In genomic region chr10:102714621-102715455, GRCh38 we compare ENCODE assay signal across 8 cellular contexts. TPM values are rescaled to one million over a fixed set of nuclear protein-coding genes. Genes with fewer than 3 reads are reported as not detected.
DNase-seq lines count a peak whose midpoint lies in the region; ATAC-seq, FAIRE-seq and TF ChIP-seq lines count a peak whose summit lies in the region.

Gene SFXN2, plus strand, starts transcription at chr10:102714636. Its CDS starts 12,001 bp downstream, at chr10:102726637.

- in situ Hi-C loops in HepG2 (cut with HindIII; ENCODE audit: extremely low pct_ligation_motif_present, low pct_unique_long_range_greater_than_20kb), result loop anchor here (5.0 kb wide), 1 partner anchor 38 kb away; no protein-coding TSS in a partner anchor

- TF ChIP-seq EP300 in HepG2 (IDR thresholded peaks at IDR 0.05; ENCODE audit: low read depth in 2 of 2, low read length in 2 of 2) (no peak), HepG2 (CRISPR knock-in tag; IDR thresholded peaks at IDR 0.05; ENCODE audit: borderline replicate concordance) (no peak)

- H3K36me3 ChIP-seq in SJCRH30, result peaks cover 3% of the 10 kb centered on the region
- H3K36me3 ChIP-seq in ascending aorta, result no peaks in the 10 kb centered on the region
- H3K36me3 ChIP-seq in HepG2 (replicated peaks in 1 of 2; ENCODE audit: control insufficient read depth in 1 of 2, insufficient read depth in 2 of 2, low read length in 2 of 2), result no peaks in the 10 kb centered on the region

- H3K9me3 ChIP-seq in SJCRH30 (replicated peaks), result no peaks in the 10 kb centered on the region
- no peaks in the 10 kb centered on the region for H3K9me3 ChIP-seq in ascending aorta
- no peaks in the 10 kb centered on the region for H3K9me3 ChIP-seq in HepG2 (ENCODE audit: low read length)

- intact Hi-C loops in ascending aorta (cut with DNase I) (loop anchor here (2.0 kb wide), 3 partner anchors 40 to 212 kb away; partner anchors contain the start of genes ACTR1A and SUFU), HepG2 (cut with micrococcal nuclease; ENCODE audit: unreplicated experiment) (loop anchor here (2.0 to 10.0 kb wide), 3 partner anchors 28 to 340 kb away; partner anchors contain the start of gene WBP1L)

- H3K4me3 ChIP-seq in SJCRH30 (peak within 1 kb of the TSS; percentile 78), ascending aorta (peak within 1 kb of the TSS; percentile 84 to 91), HepG2 (replicated peaks in 1 of 3; ENCODE audit: insufficient read depth in 1 of 3, low read depth in 2 of 3, low read length in 3 of 3) (peak within 1 kb of the TSS; percentile 90 to 96 (median 91))

- no peaks in the 10 kb centered on the region for H3K27me3 ChIP-seq in SJCRH30
- H3K27me3 ChIP-seq in ascending aorta, result no peaks in the 10 kb centered on the region
- H3K27me3 ChIP-seq in HepG2 (ENCODE audit: control insufficient read depth in 1 of 2, insufficient read depth in 2 of 2, low read length in 2 of 2), result no peaks in the 10 kb centered on the region; a peak in 1 of 5 replicates

- 0 out of 2 replicates have a peak, but pooled peaks have one; percentile 22 for TF ChIP-seq RAD21 in HepG2 (CRISPR knock-in tag; IDR thresholded peaks at IDR 0.05)

- H2AFZ ChIP-seq in HepG2 (ENCODE audit: low read length), result peak within 1 kb of the TSS; percentile 49

- H3K4me1 ChIP-seq in SJCRH30 (peaks cover 25% of the 10 kb centered on the region), ascending aorta (peaks cover 0 to 13% of the 10 kb centered on the region in 2 donors), HepG2 (ENCODE audit: insufficient read depth, low read length) (peaks cover 78% of the 10 kb centered on the region)

- peak within 1 kb of the TSS; percentile 61 for H3K27ac ChIP-seq in SJCRH30
- H3K27ac ChIP-seq in ascending aorta, result peak within 1 kb of the TSS; percentile 79 to 83
- H3K27ac ChIP-seq in HepG2 (ENCODE audit: extremely low read length, insufficient read depth, low read length), result peak within 1 kb of the TSS; percentile 84

- 0% methylated on average over 6 of the region's 46 CpGs for WGBS in HepG2 (ENCODE audit: low lambda C conversion rate)

- CTCF ChIA-PET in HepG2 (lab: Yijun Ruan, JAX; ENCODE audit: low intra/inter-chr PET ratio, low total read pairs), result no interaction called here

- peak within 1 kb of the TSS; percentile 85 for H3K9ac ChIP-seq in HepG2 (ENCODE audit: insufficient read depth, low read depth, low read length)

- POLR2A ChIA-PET in HepG2 (lab: Yijun Ruan, JAX), result interaction anchor here (0.7 to 2.8 kb wide), 19 partner anchors 10 to 647 kb away, joined by 3 to 21 read pairs (median 5); partner anchors contain the start of genes NT5C2, TRIM8 and WBP1L

- no peak for FAIRE-seq in HepG2 (lab: Jason Lieb, UNC)

- ATAC-seq in HG02885 (IDR thresholded peaks at IDR 0.05; ENCODE audit: poor library complexity, unreplicated experiment), result peak; percentile 15
- ATAC-seq in HepG2, result peak; percentile 55

- no peaks in the 10 kb centered on the region for H4K20me1 ChIP-seq in HepG2 (ENCODE audit: insufficient read depth, low read length)

- DNase-seq in NOMO-1 treated with dmso at 0.1 percent for 144 hours (lab: John Stamatoyannopoulos, UW; ENCODE audit: unreplicated experiment) (peak; percentile 11), NOMO-1 treated with DMSO at 0.1 percent for 48 hours (lab: John Stamatoyannopoulos, UW; ENCODE audit: unreplicated experiment) (no peak), SJCRH30 (no peak), ascending aorta (ENCODE audit: low spot score in 2 of 2) (peak in 1 of 2 donors; percentile 72), HepG2 (ENCODE audit: low spot score) (no peak), DMS79 (lab: John Stamatoyannopoulos, UW) (no peak)
- DNase-seq in stimulated activated CD8-positive, alpha-beta memory T cell treated with anti-CD3 and anti-CD28 coated beads, Interleukin-12 subunit alpha, Interleukin-12 subunit beta, amount 100 ng/mL, for 1 hour (ENCODE audit: low read depth), result peak; percentile 15

- peak within 1 kb of the TSS; percentile 96 for H3K4me2 ChIP-seq in HepG2 (ENCODE audit: low read depth, low read length)

- no peak for TF ChIP-seq CTCF in ascending aorta (IDR thresholded peaks at IDR 0.05)
- TF ChIP-seq CTCF in HepG2 (CRISPR knock-in tag; IDR thresholded peaks at IDR 0.05), result peak; percentile 54

- H3K79me2 ChIP-seq in HepG2 (ENCODE audit: insufficient read depth, low read length), result peaks cover 55% of the 10 kb centered on the region

- BruUV-seq in HepG2 (replicated peaks; lab: Mats Ljungman, UMichigan), result TSS peak; percentile 74

- TF ChIP-seq POLR2A in HepG2 (IDR thresholded peaks at IDR 0.05; ENCODE audit: insufficient read depth in 1 of 2, low read depth in 2 of 2, low read length in 2 of 2), result peak; percentile 89 to 96

TF ChIP-seq in HepG2, 621 proteins besides CTCF, POLR2A, EP300 and RAD21 (continues in another document):
- TF ChIP-seq MBNL3 (CRISPR knock-in tag; conservative IDR thresholded peaks at IDR 0.05) (no peak), NCOA2 (CRISPR knock-in tag; IDR thresholded peaks at IDR 0.05) (no peak), LRRFIP1 (CRISPR knock-in tag; conservative IDR thresholded peaks at IDR 0.05) (no peak), ZNF562 (CRISPR knock-in tag; IDR thresholded peaks at IDR 0.05; ENCODE audit: borderline replicate concordance) (no peak), DMAP1 (CRISPR knock-in tag; IDR thresholded peaks at IDR 0.05) (peak; percentile 89), XRCC5 (optimal IDR thresholded peaks at IDR 0.05; ENCODE audit: low read length) (no peak), SRY (CRISPR knock-in tag; IDR thresholded peaks at IDR 0.05) (0 out of 2 replicates have a peak, but pooled peaks have one; percentile 59), DR1 (CRISPR knock-in tag; IDR thresholded peaks at IDR 0.05) (no peak), ZNF564 (CRISPR knock-in tag; IDR thresholded peaks at IDR 0.05) (no peak)
- TF ChIP-seq, protein P1, sequence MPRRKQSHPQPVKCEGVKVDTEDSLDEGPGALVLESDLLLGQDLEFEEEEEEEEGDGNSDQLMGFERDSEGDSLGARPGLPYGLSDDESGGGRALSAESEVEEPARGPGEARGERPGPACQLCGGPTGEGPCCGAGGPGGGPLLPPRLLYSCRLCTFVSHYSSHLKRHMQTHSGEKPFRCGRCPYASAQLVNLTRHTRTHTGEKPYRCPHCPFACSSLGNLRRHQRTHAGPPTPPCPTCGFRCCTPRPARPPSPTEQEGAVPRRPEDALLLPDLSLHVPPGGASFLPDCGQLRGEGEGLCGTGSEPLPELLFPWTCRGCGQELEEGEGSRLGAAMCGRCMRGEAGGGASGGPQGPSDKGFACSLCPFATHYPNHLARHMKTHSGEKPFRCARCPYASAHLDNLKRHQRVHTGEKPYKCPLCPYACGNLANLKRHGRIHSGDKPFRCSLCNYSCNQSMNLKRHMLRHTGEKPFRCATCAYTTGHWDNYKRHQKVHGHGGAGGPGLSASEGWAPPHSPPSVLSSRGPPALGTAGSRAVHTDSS (CRISPR knock-in tag; conservative IDR thresholded peaks at IDR 0.05), result no peak

RNA-seq across cellular contexts. Expression of gene SFXN2, which starts in this region (rescaled TPM):
- total RNA-seq in SJCRH30 (2014; rRNA removed; shearing (Covaris generic)), result 14.4 and 16.2 TPM in 2 replicates
- 2.1 TPM for total RNA-seq in ascending aorta
- total RNA-seq in HepG2 (2016; rRNA removed; fragmentation: Illumina TruSeq; extraction: Trizol), result 20.6 and 21.1 TPM in 2 replicates
- 3.3 and 5.4 TPM in 2 replicates for total RNA-seq in HepG2 (2016; cell fraction: cytosol; rRNA removed; fragmentation: Illumina TruSeq; extraction: Trizol; ENCODE audit: low read depth)
- total RNA-seq in HepG2 (2016; cell fraction: insoluble cytoplasmic fraction; rRNA removed; fragmentation: Illumina TruSeq; extraction: Trizol), result 20.6 and 21.4 TPM in 2 replicates
- 11.4 and 11.6 TPM in 2 replicates for total RNA-seq in HepG2 (2016; cell fraction: membrane; rRNA removed; fragmentation: Illumina TruSeq; extraction: Trizol)
- total RNA-seq in HepG2 (2016; cell fraction: nucleus; rRNA removed; fragmentation: Illumina TruSeq; extraction: Trizol), result 28.0 and 31.8 TPM in 2 replicates
- polyA plus RNA-seq in HepG2 (2011; rRNA removed), result 12.8 and 13.2 TPM in 2 replicates
- polyA plus RNA-seq in HepG2 (2011; cell fraction: cytosol; rRNA removed), result 5.4 and 6.9 TPM in 2 replicates
- polyA plus RNA-seq in HepG2 (2011; cell fraction: nucleus; rRNA removed), result 22.9 and 27.4 TPM in 2 replicates
- polyA plus RNA-seq in HepG2 (2012), result 3.6 and 9.3 TPM in 2 replicates
- 3.8 and 4.0 TPM in 2 replicates for polyA plus RNA-seq in HepG2 (2016; cell fraction: cytosol; fragmentation: Illumina TruSeq; extraction: Trizol; ENCODE audit: low read depth)
- 19.3 and 19.8 TPM in 2 replicates for polyA plus RNA-seq in HepG2 (2016; cell fraction: insoluble cytoplasmic fraction; fragmentation: Illumina TruSeq; extraction: Trizol; ENCODE audit: low read depth)
- 7.4 and 7.7 TPM in 2 replicates for polyA plus RNA-seq in HepG2 (2016; cell fraction: membrane; fragmentation: Illumina TruSeq; extraction: Trizol; ENCODE audit: low read depth)
- 35.9 and 39.3 TPM in 2 replicates for polyA plus RNA-seq in HepG2 (2016; cell fraction: nucleus; fragmentation: Illumina TruSeq; extraction: Trizol; ENCODE audit: insufficient read depth, low read depth)
- 40.1 and 60.7 TPM in 2 replicates for polyA minus RNA-seq in HepG2 (2011; rRNA and poly(A)+ RNA removed; ENCODE audit: low replicate concordance)
- 4.2 and 4.6 TPM in 2 replicates for polyA minus RNA-seq in HepG2 (2011; cell fraction: cytosol; rRNA and poly(A)+ RNA removed)
- 22.6 and 30.6 TPM in 2 replicates for polyA minus RNA-seq in HepG2 (2011; cell fraction: nucleus; rRNA and poly(A)+ RNA removed)

Comparison
In these comparisons a context has a peak if more than half of its experiments do, and no peak if none do; other contexts are left out.
1. DNase-seq: peak in NOMO-1 treated with dmso at 0.1 percent for 144 hours (single experiment) and stimulated activated CD8-positive, alpha-beta memory T cell treated with anti-CD3 and anti-CD28 coated beads, Interleukin-12 subunit alpha, Interleukin-12 subunit beta, amount 100 ng/mL, for 1 hour (single experiment); none in NOMO-1 treated with DMSO at 0.1 percent for 48 hours (single experiment), SJCRH30 (0 of 2), HepG2 (single experiment) and DMS79 (single experiment).
2. Peak in every context shown above with its lines, with median percentiles within 50 percentile points of each other: H3K27ac ChIP-seq and H3K4me3 ChIP-seq.